1 cellular context compared by ENCODE assay signal in genomic region chr3:5019411-5020261, GRCh38.
A peak's percentile ranks its signal among the peaks of the same experiment; 100 is the strongest.
TF ChIP-seq lines count a peak whose summit lies in the region.

No MANE protein-coding gene starts in this region.

TF ChIP-seq in K562, 482 proteins besides CTCF, POLR2A, EP300 and RAD21 (continued from another document and continues in another):
- TF ChIP-seq ZNF384 (IDR thresholded peaks at IDR 0.05; ENCODE audit: low read depth, low read length) (no peak), PKNOX1 (IDR thresholded peaks at IDR 0.05) (peak; percentile 72), STAT5B (CRISPR knock-in tag; IDR thresholded peaks at IDR 0.05) (no peak), FOSL1 (tag; conservative IDR thresholded peaks at IDR 0.05) (peak; percentile 86), ZBTB40 (IDR thresholded peaks at IDR 0.05) (0 out of 2 replicates have a peak, but pooled peaks have one; percentile 25), ZBTB40 (CRISPR knock-in tag; IDR thresholded peaks at IDR 0.05) (no peak), ZNF134 (CRISPR knock-in tag; conservative IDR thresholded peaks at IDR 0.05) (no peak), MAX (CRISPR knock-in tag; IDR thresholded peaks at IDR 0.05) (peak; percentile 35; the same call in 1 of the 2 replicates), RCOR1 (IDR thresholded peaks at IDR 0.05; ENCODE audit: borderline replicate concordance in 1 of 2, low read depth in 2 of 2, low read length in 2 of 2) (peak; percentile 92), HDGF (IDR thresholded peaks at IDR 0.05) (peak; percentile 94), ZKSCAN8 (CRISPR knock-in tag; IDR thresholded peaks at IDR 0.05) (no peak; the same call in 1 of the 2 replicates), CTBP1 (IDR thresholded peaks at IDR 0.05; ENCODE audit: borderline replicate concordance) (peak; percentile 78; the same call in 1 of the 2 replicates), BCLAF1 (IDR thresholded peaks at IDR 0.05; ENCODE audit: borderline replicate concordance in 1 of 2, control insufficient read depth in 1 of 2, low read depth in 2 of 2, low read length in 1 of 2) (0 out of 4 replicates have a peak, but pooled peaks of 1 of the 2 experiments have one; percentile 56), GABPA (tag; conservative IDR thresholded peaks at IDR 0.05; ENCODE audit: low read depth) (no peak), ZBTB33 (CRISPR knock-in tag; IDR thresholded peaks at IDR 0.05) (0 out of 2 replicates have a peak, but pooled peaks have one; percentile 32), DEAF1 (CRISPR knock-in tag; IDR thresholded peaks at IDR 0.05) (no peak), SMAD4 (CRISPR knock-in tag; conservative IDR thresholded peaks at IDR 0.05) (peak; percentile 74; the same call in 1 of the 2 replicates), MTA3 (IDR thresholded peaks at IDR 0.05; ENCODE audit: borderline replicate concordance) (peak; percentile 82; the same call in 1 of the 2 replicates), HMGN3 (IDR thresholded peaks at IDR 0.05; ENCODE audit: borderline replicate concordance, extremely low read depth, insufficient read length, low read depth, low read length) (peak; percentile 37), ELF1 (tag; IDR thresholded peaks at IDR 0.05) (no peak), ATF3 (IDR thresholded peaks at IDR 0.05) (no peak; the same call in 1 of the 2 replicates), ATF3 (CRISPR knock-in tag; conservative IDR thresholded peaks at IDR 0.05) (peak; percentile 31; the same call in 1 of the 2 replicates), ZSCAN32 (CRISPR knock-in tag; IDR thresholded peaks at IDR 0.05) (no peak), ZFP36 (IDR thresholded peaks at IDR 0.05; ENCODE audit: low read depth, low read length, partially characterized antibody) (peak; percentile 64), SRF (CRISPR knock-in tag; IDR thresholded peaks at IDR 0.05) (0 out of 4 replicates have a peak, but pooled peaks of 1 of the 2 experiments have one; percentile 24), ZBTB43 (CRISPR knock-in tag; IDR thresholded peaks at IDR 0.05) (no peak), ZNF282 (CRISPR knock-in tag; IDR thresholded peaks at IDR 0.05) (no peak), RERE (CRISPR knock-in tag; IDR thresholded peaks at IDR 0.05; ENCODE audit: borderline replicate concordance) (no peak)
